ENCODE assay signal across 27 cellular contexts in the genomic region with DNA sequence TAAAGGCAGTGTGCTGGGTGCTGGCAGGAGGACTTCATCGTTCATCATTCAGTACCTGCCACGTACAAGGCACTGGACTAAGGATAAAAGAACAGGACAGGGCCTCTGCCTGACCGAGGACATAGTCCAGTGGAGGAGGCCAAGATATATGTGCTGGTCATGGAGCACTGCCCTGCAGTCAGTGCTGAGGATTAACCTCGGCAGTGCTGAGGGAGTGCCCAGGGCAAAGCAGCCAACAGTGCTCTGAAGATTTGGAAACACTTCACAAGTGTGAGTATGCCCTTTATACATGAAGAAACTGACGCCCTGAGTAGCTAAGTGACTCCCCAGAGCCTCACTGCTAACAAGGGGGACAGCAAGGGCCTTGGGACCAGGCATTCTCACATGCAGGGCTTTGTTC.
"Had no signal": no experiment of that assay in that cellular context is flagged by ENCODE, and none has a peak within 500 bp of the region (broad histone marks: within the 10 kb centered on the region; RNA-seq: fewer than 3 reads in every experiment).

No MANE protein-coding gene starts in this region.

- H3K27ac ChIP-seq: heart right ventricle, hepatocyte, neural progenitor cell, neutrophil, parathyroid adenoma, psoas muscle, skin epidermis, stomach, testis, thyroid gland, transverse colon, upper lobe of left lung had no signal

- H3K9me3 Mint-ChIP-seq: mesothelial cell of epicardium, nephron, neural progenitor cell had no signal

- H3K27me3 ChIP-seq: heart right ventricle, hepatocyte, neural progenitor cell, neutrophil, stomach, testis, thyroid gland, transverse colon, upper lobe of left lung had no signal

- H3K9me3 ChIP-seq: neutrophil, psoas muscle, testis, thyroid gland, transverse colon, upper lobe of left lung had no signal

- DNase-seq: heart right ventricle; islet precursor cell; mesendoderm; naive B cell; occipital lobe; psoas muscle; stimulated activated CD4-positive, alpha-beta T cell treated with anti-CD3 and anti-CD28 coated beads, Interleukin-12 subunit alpha, Interleukin-12 subunit beta, amount 100 ng/mL, for 4 hours; stimulated activated CD4-positive, alpha-beta T cell treated with anti-CD3 and anti-CD28 coated beads, Interleukin-15, amount 100 ng/mL, for 24 hours; stimulated activated CD4-positive, alpha-beta T cell treated with anti-CD3 and anti-CD28 coated beads, Interleukin-2, amount 100 ng/mL, for 24 hours; stimulated activated CD4-positive, alpha-beta T cell treated with anti-CD3 and anti-CD28 coated beads, Interleukin-4, amount 100 ng/mL, for 1 hour; stimulated activated naive B cell treated with anti-CD40 and anti-IgM and Interleukin-4, amounts not matched to agents 10 μg/mL and 1 μg/mL and 100 μg/mL, for 72 hours; stimulated activated naive CD8-positive, alpha-beta T cell treated with anti-CD3 and anti-CD28 coated beads, Interleukin-15, Interleukin-2, amounts not matched to agents 100 U/mL and 50 U/mL, for 24 hours; stomach; testis; thyroid gland; transverse colon had no signal

- H3K4me1 ChIP-seq: heart right ventricle, parathyroid adenoma, psoas muscle, stomach, testis, thyroid gland, transverse colon, upper lobe of left lung had no signal

- H3K4me1 Mint-ChIP-seq: mesothelial cell of epicardium; naive B cell; nephron; stimulated activated naive B cell treated with anti-CD40 and anti-IgM and Interleukin-4, amounts not matched to agents 10 μg/mL and 1 μg/mL and 100 μg/mL, for 72 hours had no signal

- H3K27me3 Mint-ChIP-seq: naive B cell; stimulated activated naive B cell treated with anti-CD40 and anti-IgM and Interleukin-4, amounts not matched to agents 10 μg/mL and 1 μg/mL and 100 μg/mL, for 72 hours had no signal

- ATAC-seq: left lobe of liver; sciatic nerve; stimulated activated naive B cell treated with anti-CD40 and anti-IgM and Interleukin-4, amounts not matched to agents 10 μg/mL and 1 μg/mL and 100 μg/mL, for 72 hours; stimulated activated naive CD8-positive, alpha-beta T cell treated with anti-CD3 and anti-CD28 coated beads, Interleukin-15, Interleukin-2, amounts not matched to agents 100 U/mL and 50 U/mL, for 24 hours had no signal

- H3K4me3 ChIP-seq: heart right ventricle, hepatocyte, lung, neural progenitor cell, psoas muscle, skin epidermis, stomach, testis, thyroid gland, transverse colon, upper lobe of left lung had no signal

- H3K36me3 ChIP-seq: neural progenitor cell, thyroid gland, transverse colon had no signal

- H3K27ac Mint-ChIP-seq: mesothelial cell of epicardium; naive B cell; nephron; neural progenitor cell; stimulated activated naive B cell treated with anti-CD40 and anti-IgM and Interleukin-4, amounts not matched to agents 10 μg/mL and 1 μg/mL and 100 μg/mL, for 72 hours had no signal

- H3K4me3 Mint-ChIP-seq: mesothelial cell of epicardium; nephron; neural progenitor cell; stimulated activated naive B cell treated with anti-CD40 and anti-IgM and Interleukin-4, amounts not matched to agents 10 μg/mL and 1 μg/mL and 100 μg/mL, for 72 hours had no signal
